ENCODE assay signal across 8 cellular contexts in genomic region chr3:15812183-15812582, GRCh38. TPM values are rescaled to one million over a fixed set of nuclear protein-coding genes. Genes with fewer than 3 reads are reported as not detected.
DNase-seq lines count a peak whose midpoint lies in the region; ATAC-seq and TF ChIP-seq lines count a peak whose summit lies in the region.
"Had no signal": no experiment of that assay in that cellular context is flagged by ENCODE, and none has a peak within 500 bp of the region (broad histone marks: within the 10 kb centered on the region; RNA-seq: fewer than 3 reads in every experiment).

No MANE protein-coding gene starts in this region.

- H3K27me3 ChIP-seq in endodermal cell (ENCODE audit: control insufficient read depth, insufficient read depth, low read length, poor library complexity, severe bottlenecking): no peaks in the 10 kb centered on the region

- H3K9ac ChIP-seq in endodermal cell (ENCODE audit: extremely low read depth, low read length, poor library complexity, severe bottlenecking): no peak overlapping the region

- no peaks in the 10 kb centered on the region for H3K9me3 Mint-ChIP-seq in endodermal cell
- H3K9me3 Mint-ChIP-seq in T-helper 2 cell treated with Interferon-gamma antibody and Interleukin-4, amounts not matched to agents 5 μg/mL and 100 μg/mL, for 36 hours: no peaks in the 10 kb centered on the region

- no peak overlapping the region for H3K27ac ChIP-seq in endodermal cell (ENCODE audit: low read depth, low read length)

- H3K36me3 ChIP-seq in endodermal cell (ENCODE audit: control insufficient read depth, insufficient read depth, low read length): no peaks in the 10 kb centered on the region

- peaks cover 11% of the 10 kb centered on the region for H3K4me1 Mint-ChIP-seq in endodermal cell
- peaks cover 53% of the 10 kb centered on the region for H3K4me1 Mint-ChIP-seq in T-helper 2 cell treated with Interferon-gamma antibody and Interleukin-4, amounts not matched to agents 5 μg/mL and 100 μg/mL, for 36 hours (ENCODE audit: low read depth)

- no peaks in the 10 kb centered on the region for H3K27me3 Mint-ChIP-seq in endodermal cell (ENCODE audit: insufficient read depth)
- H3K27me3 Mint-ChIP-seq in T-helper 2 cell treated with Interferon-gamma antibody and Interleukin-4, amounts not matched to agents 5 μg/mL and 100 μg/mL, for 36 hours (ENCODE audit: low read depth): no peaks in the 10 kb centered on the region

- H3K36me3 Mint-ChIP-seq in endodermal cell (ENCODE audit: low read depth): no peaks in the 10 kb centered on the region
- peaks cover 9% of the 10 kb centered on the region for H3K36me3 Mint-ChIP-seq in T-helper 2 cell treated with Interferon-gamma antibody and Interleukin-4, amounts not matched to agents 5 μg/mL and 100 μg/mL, for 36 hours (ENCODE audit: low read depth)

- H3K9me3 ChIP-seq in endodermal cell (ENCODE audit: control insufficient read depth, low read length): no peaks in the 10 kb centered on the region

- no peak overlapping the region for H3K4me3 Mint-ChIP-seq in endodermal cell
- no peak overlapping the region for H3K4me3 Mint-ChIP-seq in T-helper 2 cell treated with Interferon-gamma antibody and Interleukin-4, amounts not matched to agents 5 μg/mL and 100 μg/mL, for 36 hours

- H3K4me1 ChIP-seq in endodermal cell (ENCODE audit: control insufficient read depth, insufficient read depth, low read length): no peaks in the 10 kb centered on the region

- DNase-seq in G401 (ENCODE audit: low spot score) (peak; percentile 66), M059J (ENCODE audit: low read depth) (peak; percentile 29), endodermal cell (no peak), pons (ENCODE audit: low spot score) (peak; percentile 48)
- no peak for DNase-seq in T-helper 2 cell treated with Interferon-gamma antibody and Interleukin-4, amounts not matched to agents 5 μg/mL and 100 μg/mL, for 36 hours (ENCODE audit: low spot score)

- no peak for ATAC-seq in HG03175 (IDR thresholded peaks at IDR 0.05; ENCODE audit: unreplicated experiment)
- ATAC-seq in GM21423 (IDR thresholded peaks at IDR 0.05; ENCODE audit: unreplicated experiment): no peak
- ATAC-seq: sciatic nerve had no signal

- in situ Hi-C loops in G401 (cut with HindIII; ENCODE audit: low sequenced_read_pairs): no loop called here

- H3K27ac Mint-ChIP-seq in endodermal cell: no peak overlapping the region
- H3K27ac Mint-ChIP-seq in T-helper 2 cell treated with Interferon-gamma antibody and Interleukin-4, amounts not matched to agents 5 μg/mL and 100 μg/mL, for 36 hours: no peak overlapping the region

- no peak overlapping the region for H3K4me3 ChIP-seq in endodermal cell (ENCODE audit: low read length)

- peak; percentile 69 for TF ChIP-seq CTCF in endodermal cell (conservative IDR thresholded peaks at IDR 0.05)

- WGBS in endodermal cell (ENCODE audit: insufficient coverage in 1 of 2, insufficient read length in 1 of 2), 2 experiments: 100% methylated on average over 1 of the region's 1 CpG; no CpG with 5 or more reads in 1 of the 2 experiments

RNA-seq across cellular contexts. Expression of gene ANKRD28, which starts 14.4 kb away (rescaled TPM):
- 40.3 and 44.4 TPM in 2 replicates for total RNA-seq in G401 (2014; rRNA removed; shearing (Covaris generic))
- total RNA-seq in M059J (2014; rRNA removed; shearing (Covaris generic)): 32.2 and 41.9 TPM in 2 replicates
- total RNA-seq in endodermal cell: 10 to 100 TPM; 33.4 to 37.1 TPM
- 24.5 TPM for polyA plus RNA-seq in endodermal cell (2013, experiment 1 of 2)
- polyA plus RNA-seq in endodermal cell (2013, experiment 2 of 2): 18.5 TPM

Comparison
In these comparisons a context has a peak if more than half of its experiments do, and no peak if none do; other contexts are left out.
1. DNase-seq: peak in G401 (single experiment), M059J (single experiment) and pons (single experiment); none in endodermal cell (single experiment) and T-helper 2 cell treated with Interferon-gamma antibody and Interleukin-4, amounts not matched to agents 5 μg/mL and 100 μg/mL, for 36 hours (single experiment).